In the genomic region with DNA sequence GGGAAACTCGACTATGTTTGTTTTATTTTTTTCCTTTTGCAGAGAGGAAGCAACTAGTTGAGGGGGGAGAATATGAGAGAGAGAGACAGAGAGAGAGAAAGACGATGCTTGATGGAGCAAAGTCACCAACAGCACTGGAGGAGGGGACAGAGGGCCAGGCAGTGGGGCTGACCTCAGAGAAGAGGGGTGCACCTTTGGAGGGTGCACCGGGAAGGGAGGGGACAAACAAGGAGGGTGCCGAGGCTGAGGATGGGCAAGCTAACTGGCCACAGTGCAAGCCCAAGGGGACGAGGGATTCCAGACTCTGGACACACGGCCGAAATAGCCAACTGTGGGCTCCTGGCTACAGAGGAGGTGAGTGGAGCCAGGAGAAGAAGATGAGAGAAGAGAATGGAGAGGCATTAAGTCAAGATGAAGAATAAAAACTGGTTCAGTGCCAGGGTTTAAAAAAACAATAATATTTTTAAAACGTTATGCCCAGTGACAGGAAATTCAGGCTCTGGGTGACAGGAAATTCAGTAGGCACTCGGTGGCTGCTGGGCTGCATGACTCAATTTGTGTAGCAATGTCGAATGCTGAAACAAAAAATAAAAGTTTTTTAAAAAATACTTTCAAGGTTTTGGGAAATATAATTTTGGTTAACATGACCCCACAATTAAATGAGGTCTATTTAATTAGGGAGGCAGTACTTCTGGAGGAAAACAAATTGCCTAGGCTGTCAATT, we compare ENCODE assay signal across 8 cellular contexts. TPM values are rescaled to one million over a fixed set of nuclear protein-coding genes. Genes with fewer than 3 reads are reported as not detected.
A peak's percentile ranks its signal among the peaks of the same experiment; 100 is the strongest.
DNase-seq lines count a peak whose midpoint lies in the region; ATAC-seq, FAIRE-seq and TF ChIP-seq lines count a peak whose summit lies in the region.
"Had no signal": no experiment of that assay in that cellular context is flagged by ENCODE, and none has a peak within 500 bp of the region (broad histone marks: within the 10 kb centered on the region; RNA-seq: fewer than 3 reads in every experiment).

No MANE protein-coding gene starts in this region.

- intact Hi-C loops in activated B cell treated with CpG ODN at 0.5 μM for 24 hours (cut with micrococcal nuclease) (loop anchor here (1.0 kb wide), 2 partner anchors 7 to 190 kb away; partner anchors contain the start of gene RFESD), Right ventricle myocardium superior (cut with DNase I) (loop anchor here (5.0 kb wide), 1 partner anchor 189 kb away; the partner anchor contains the start of gene RFESD)

- in situ Hi-C loops in GM23248 (cut with MboI): no loop called here

- peak overlapping the region; percentile 91 for H3K4me3 ChIP-seq in GM23248

- H3K9me3 Mint-ChIP-seq in activated B cell treated with CpG ODN at 0.5 μM for 24 hours: no peaks in the 10 kb centered on the region
- no peaks in the 10 kb centered on the region for H3K9me3 Mint-ChIP-seq in stimulated activated effector memory CD8-positive, alpha-beta T cell treated with anti-CD3 and anti-CD28 coated beads, Interleukin-12 subunit alpha, Interleukin-12 subunit beta, amount 100 ng/mL, for 72 hours

- H3K4me3 Mint-ChIP-seq in activated B cell treated with CpG ODN at 0.5 μM for 24 hours: peak overlapping the region; percentile 92
- peak overlapping the region; percentile 81 for H3K4me3 Mint-ChIP-seq in stimulated activated effector memory CD8-positive, alpha-beta T cell treated with anti-CD3 and anti-CD28 coated beads, Interleukin-12 subunit alpha, Interleukin-12 subunit beta, amount 100 ng/mL, for 72 hours

- peak overlapping the region; percentile 95 for H3K9ac ChIP-seq in GM23248

- ATAC-seq in activated B cell treated with CpG ODN at 0.5 μM for 24 hours (ENCODE audit: low read depth) (no peak), Right ventricle myocardium superior (ENCODE audit: poor library complexity) (peak; percentile 18)
- ATAC-seq in stimulated activated effector memory CD8-positive, alpha-beta T cell treated with anti-CD3 and anti-CD28 coated beads, Interleukin-12 subunit alpha, Interleukin-12 subunit beta, amount 100 ng/mL, for 72 hours: no peak

- H3K36me3 ChIP-seq in GM23248 (ENCODE audit: low read depth): no peaks in the 10 kb centered on the region

- POLR2A ChIA-PET in activated B cell treated with CpG ODN at 0.5 μM for 24 hours (lab: Charles Lee): interaction anchor here (0.5 to 9.0 kb wide), 7 partner anchors 15 to 100 kb away, joined by 5 to 233 read pairs (median 11); partner anchors contain the start of gene GLRX

- DNase-seq in GM23248: peak; percentile 59
- DNase-seq in activated B cell treated with CpG ODN at 0.5 μM for 24 hours: no peak
- DNase-seq in Right ventricle myocardium superior: no peak
- DNase-seq in stimulated activated effector memory CD8-positive, alpha-beta T cell treated with anti-CD3 and anti-CD28 coated beads, Interleukin-12 subunit alpha, Interleukin-12 subunit beta, amount 100 ng/mL, for 72 hours (ENCODE audit: low spot score in 2 of 2): no peak
- DNase-seq in H54 (ENCODE audit: insufficient read length, low spot score): no peak
- no peak for DNase-seq in ureter (ENCODE audit: low spot score)
- no peak for DNase-seq in NCI-H2227 treated with DMSO at 0.1 percent for 48 hours (lab: John Stamatoyannopoulos, UW)
- DNase-seq: NCI-H510A had no signal

- no peaks in the 10 kb centered on the region for H3K9me2 ChIP-seq in GM23248 (ENCODE audit: insufficient read depth)

- no peak for FAIRE-seq in H54 (lab: Jason Lieb, UNC)

- peaks cover 20% of the 10 kb centered on the region for H3F3A ChIP-seq in GM23248 (ENCODE audit: insufficient read depth)

- H3K4me1 Mint-ChIP-seq in activated B cell treated with CpG ODN at 0.5 μM for 24 hours: peaks cover 55% of the 10 kb centered on the region
- peaks cover 53% of the 10 kb centered on the region for H3K4me1 Mint-ChIP-seq in stimulated activated effector memory CD8-positive, alpha-beta T cell treated with anti-CD3 and anti-CD28 coated beads, Interleukin-12 subunit alpha, Interleukin-12 subunit beta, amount 100 ng/mL, for 72 hours

- H3K27ac Mint-ChIP-seq in activated B cell treated with CpG ODN at 0.5 μM for 24 hours: peak overlapping the region; percentile 84
- H3K27ac Mint-ChIP-seq in stimulated activated effector memory CD8-positive, alpha-beta T cell treated with anti-CD3 and anti-CD28 coated beads, Interleukin-12 subunit alpha, Interleukin-12 subunit beta, amount 100 ng/mL, for 72 hours: peak overlapping the region; percentile 92

- H3K27me3 Mint-ChIP-seq in activated B cell treated with CpG ODN at 0.5 μM for 24 hours: no peaks in the 10 kb centered on the region

- 22 to 32% methylated on average over 10 of the region's 10 CpGs for WGBS in GM23248 (ENCODE audit: low coverage in 1 of 2, low lambda C conversion rate in 2 of 2, missing lambda C conversion rate in 2 of 2), 2 experiments

- H3K9me3 ChIP-seq in GM23248 (ENCODE audit: low read depth): no peaks in the 10 kb centered on the region

- no peaks in the 10 kb centered on the region for H3K79me2 ChIP-seq in GM23248 (ENCODE audit: insufficient read depth)

- peak overlapping the region; percentile 96 for H3K27ac ChIP-seq in GM23248

- H3K4me1 ChIP-seq in GM23248 (ENCODE audit: insufficient read depth): peaks cover 24% of the 10 kb centered on the region

- no peak for TF ChIP-seq CTCF in activated B cell treated with CpG ODN at 0.5 μM for 24 hours (IDR thresholded peaks at IDR 0.05)

- no peaks in the 10 kb centered on the region for H3K27me3 ChIP-seq in GM23248 (replicated peaks; ENCODE audit: insufficient read depth)

- no peaks in the 10 kb centered on the region for H4K20me1 ChIP-seq in GM23248 (ENCODE audit: insufficient read depth)

- peak overlapping the region; percentile 57 for H2AFZ ChIP-seq in GM23248

- no peak for TF ChIP-seq POLR2A in H54 (IDR thresholded peaks at IDR 0.05; ENCODE audit: low read depth, low read length)

- no peaks in the 10 kb centered on the region for H3K36me3 Mint-ChIP-seq in activated B cell treated with CpG ODN at 0.5 μM for 24 hours (ENCODE audit: low read depth)
- no peaks in the 10 kb centered on the region for H3K36me3 Mint-ChIP-seq in stimulated activated effector memory CD8-positive, alpha-beta T cell treated with anti-CD3 and anti-CD28 coated beads, Interleukin-12 subunit alpha, Interleukin-12 subunit beta, amount 100 ng/mL, for 72 hours

- peak overlapping the region; percentile 99 for H3K4me2 ChIP-seq in GM23248 (ENCODE audit: unreplicated experiment)

- CTCF ChIA-PET in activated B cell treated with CpG ODN at 0.5 μM for 24 hours (lab: Charles Lee): interaction anchor here (1.2 to 17.6 kb wide), 6 partner anchors 9 to 52 kb away, joined by 3 to 389 read pairs (median 5); partner anchors contain the start of gene GLRX

RNA-seq across cellular contexts. Expression of gene GLRX, which starts 13.3 kb away (rescaled TPM):
- 144 and 174 TPM in 2 replicates for total RNA-seq in GM23248 (2014; rRNA removed; shearing (Covaris generic))
- polyA plus RNA-seq in GM23248 (2016; fragmentation: Nextera tagmentation; extraction: Ambion mirVana): 316 and 320 TPM in 2 replicates
- total RNA-seq in activated B cell treated with CpG ODN at 0.5 μM for 24 hours (55.4 and 60.2 TPM in 2 replicates), Right ventricle myocardium superior (104 TPM), ureter (21.1 TPM)
